ENCODE assay signal across 10 cellular contexts in genomic region chr11:58525037-58525614, GRCh38. TPM values are rescaled to one million over a fixed set of nuclear protein-coding genes. Genes with fewer than 3 reads are reported as not detected.
DNase-seq lines count a peak whose midpoint lies in the region; ATAC-seq, FAIRE-seq and TF ChIP-seq lines count a peak whose summit lies in the region.
"Had no signal": no experiment of that assay in that cellular context is flagged by ENCODE, and none has a peak within 500 bp of the region (broad histone marks: within the 10 kb centered on the region; RNA-seq: fewer than 3 reads in every experiment).

No MANE protein-coding gene starts in this region.

- H3K4me1 Mint-ChIP-seq in activated T-helper 17 cell treated with anti-CD3 and anti-CD28 coated beads, Interleukin-2, amount 50 U/mL, for 72 hours, result peaks cover 25% of the 10 kb centered on the region
- peaks cover 34% of the 10 kb centered on the region for H3K4me1 Mint-ChIP-seq in stimulated activated memory B cell treated with anti-CD40 and anti-IgM and Interleukin-4, amounts not matched to agents 10 μg/mL and 1 μg/mL and 100 μg/mL, for 72 hours

- ATAC-seq in GM21423 (IDR thresholded peaks at IDR 0.05; ENCODE audit: unreplicated experiment) (peak; percentile 81), HG03565 (IDR thresholded peaks at IDR 0.05; ENCODE audit: unreplicated experiment) (peak; percentile 86)
- peak; percentile 79 for ATAC-seq in activated T-helper 17 cell treated with anti-CD3 and anti-CD28 coated beads, Interleukin-2, amount 50 U/mL, for 72 hours (replicated peaks)
- ATAC-seq in stimulated activated memory B cell treated with anti-CD40 and anti-IgM and Interleukin-4, amounts not matched to agents 10 μg/mL and 1 μg/mL and 100 μg/mL, for 72 hours, result peak; percentile 97

- peak overlapping the region; percentile 91 for H3K27ac Mint-ChIP-seq in activated T-helper 17 cell treated with anti-CD3 and anti-CD28 coated beads, Interleukin-2, amount 50 U/mL, for 72 hours
- peak overlapping the region; percentile 92 for H3K27ac Mint-ChIP-seq in stimulated activated memory B cell treated with anti-CD40 and anti-IgM and Interleukin-4, amounts not matched to agents 10 μg/mL and 1 μg/mL and 100 μg/mL, for 72 hours

- peak overlapping the region; percentile 84 for H3K4me3 Mint-ChIP-seq in activated T-helper 17 cell treated with anti-CD3 and anti-CD28 coated beads, Interleukin-2, amount 50 U/mL, for 72 hours
- H3K4me3 Mint-ChIP-seq in stimulated activated memory B cell treated with anti-CD40 and anti-IgM and Interleukin-4, amounts not matched to agents 10 μg/mL and 1 μg/mL and 100 μg/mL, for 72 hours, result peak overlapping the region; percentile 73

- H3K36me3 Mint-ChIP-seq in activated T-helper 17 cell treated with anti-CD3 and anti-CD28 coated beads, Interleukin-2, amount 50 U/mL, for 72 hours (ENCODE audit: low read depth), result peaks cover 86% of the 10 kb centered on the region
- H3K36me3 Mint-ChIP-seq in stimulated activated memory B cell treated with anti-CD40 and anti-IgM and Interleukin-4, amounts not matched to agents 10 μg/mL and 1 μg/mL and 100 μg/mL, for 72 hours, result peaks cover 39% of the 10 kb centered on the region

- H3K9me3 Mint-ChIP-seq in activated T-helper 17 cell treated with anti-CD3 and anti-CD28 coated beads, Interleukin-2, amount 50 U/mL, for 72 hours, result no peaks in the 10 kb centered on the region
- peaks cover 3% of the 10 kb centered on the region for H3K9me3 Mint-ChIP-seq in stimulated activated memory B cell treated with anti-CD40 and anti-IgM and Interleukin-4, amounts not matched to agents 10 μg/mL and 1 μg/mL and 100 μg/mL, for 72 hours

- peak; percentile 70 for TF ChIP-seq POLR2A in GM12891 (IDR thresholded peaks at IDR 0.05; ENCODE audit: low read depth, low read length)

- DNase-seq in GM12891 (ENCODE audit: insufficient read length, low spot score) (peak; percentile 23), epidermal melanocyte (ENCODE audit: insufficient read length, low spot score) (no peak), DMS114 treated with DMSO at 0.1 percent for 48 hours (lab: John Stamatoyannopoulos, UW; ENCODE audit: unreplicated experiment) (no peak), NCI-H526 treated with DMSO at 0.1 percent for 48 hours (lab: John Stamatoyannopoulos, UW) (no peak)

- FAIRE-seq in GM12891 (lab: Jason Lieb, UNC), result peak; percentile 95

- no peaks in the 10 kb centered on the region for H3K27me3 Mint-ChIP-seq in activated T-helper 17 cell treated with anti-CD3 and anti-CD28 coated beads, Interleukin-2, amount 50 U/mL, for 72 hours
- no peaks in the 10 kb centered on the region for H3K27me3 Mint-ChIP-seq in stimulated activated memory B cell treated with anti-CD40 and anti-IgM and Interleukin-4, amounts not matched to agents 10 μg/mL and 1 μg/mL and 100 μg/mL, for 72 hours

TF ChIP-seq in GM12891, 5 proteins besides CTCF, POLR2A, EP300 and RAD21:
- peak; percentile 64 for TF ChIP-seq POLR2AphosphoS5 (IDR thresholded peaks at IDR 0.05; ENCODE audit: low read depth, low read length)
- TF ChIP-seq TAF1 (IDR thresholded peaks at IDR 0.05; ENCODE audit: low read depth, low read length), result no peak
- peak; percentile 45; the same call in 1 of the 2 replicates for TF ChIP-seq POU2F2 (IDR thresholded peaks at IDR 0.05; ENCODE audit: low read depth, low read length)
- peak; percentile 64 for TF ChIP-seq SPI1 (IDR thresholded peaks at IDR 0.05; ENCODE audit: low read depth, low read length)
- no peak for TF ChIP-seq PAX5 (IDR thresholded peaks at IDR 0.05; ENCODE audit: insufficient read depth, low read length, severe bottlenecking)
TF ChIP-seq in GM12891: peak in this region for 3.

RNA-seq across cellular contexts. Expression of gene OR5B21, which starts 17.2 kb away (rescaled TPM):
- polyA plus RNA-seq in GM12891 (2012; ENCODE audit: low read depth, missing spikeins), result not detected
- 1 to 10 TPM; 2.9 to 3.6 TPM for total RNA-seq in activated T-helper 17 cell treated with anti-CD3 and anti-CD28 coated beads, Interleukin-2, amount 50 U/mL, for 72 hours
- total RNA-seq: cardiac muscle cell, pulmonary artery endothelial cell had no signal
- polyA plus RNA-seq: cardiac muscle cell had no signal

RNA-seq across cellular contexts. Expression of gene LPXN, which starts 50.5 kb away (rescaled TPM):
- polyA plus RNA-seq in GM12891 (2012; ENCODE audit: low read depth, missing spikeins), result 158 TPM
- 100 to 1,000 TPM; 234 to 320 TPM for total RNA-seq in activated T-helper 17 cell treated with anti-CD3 and anti-CD28 coated beads, Interleukin-2, amount 50 U/mL, for 72 hours

RNA-seq across cellular contexts. Expression of gene ZFP91, which starts 53.7 kb away (rescaled TPM):
- 22.5 TPM for polyA plus RNA-seq in GM12891 (2012; ENCODE audit: low read depth, missing spikeins)
- total RNA-seq in activated T-helper 17 cell treated with anti-CD3 and anti-CD28 coated beads, Interleukin-2, amount 50 U/mL, for 72 hours, result 10 to 100 TPM; 45.7 to 47.4 TPM
